ENCODE assay signal across 1 cellular context in genomic region chr20:34824026-34824860, GRCh38.
TF ChIP-seq lines count a peak whose summit lies in the region.

No MANE protein-coding gene starts in this region.

TF ChIP-seq in K562, 482 proteins besides CTCF, POLR2A, EP300 and RAD21 (continued from another document):
- peak; percentile 71; the same call in 1 of the 2 replicates for TF ChIP-seq TOE1 (IDR thresholded peaks at IDR 0.05; ENCODE audit: borderline replicate concordance)
- no peak for TF ChIP-seq TOE1 (CRISPR knock-in tag; IDR thresholded peaks at IDR 0.05; ENCODE audit: borderline replicate concordance, low read depth)
- TF ChIP-seq SP1 (CRISPR knock-in tag; IDR thresholded peaks at IDR 0.05) = peak; percentile 94
- no peak for TF ChIP-seq SMAD2 (IDR thresholded peaks at IDR 0.05; ENCODE audit: low read depth, low read length)
- TF ChIP-seq NKRF (IDR thresholded peaks at IDR 0.05; ENCODE audit: borderline replicate concordance) = 0 out of 2 replicates have a peak, but pooled peaks have one; percentile 21
- no peak for TF ChIP-seq GABPB2 (CRISPR knock-in tag; conservative IDR thresholded peaks at IDR 0.05)
- TF ChIP-seq TBP (optimal IDR thresholded peaks at IDR 0.05; ENCODE audit: low read depth, low read length) = peak; percentile 66
- peak; percentile 18; the same call in 1 of the 2 replicates for TF ChIP-seq JUND (IDR thresholded peaks at IDR 0.05; ENCODE audit: borderline replicate concordance, low read depth, low read length)
- TF ChIP-seq JUND (tag; IDR thresholded peaks at IDR 0.05; ENCODE audit: borderline replicate concordance, low read depth, low read length) = no peak
- TF ChIP-seq SIN3A (IDR thresholded peaks at IDR 0.05; ENCODE audit: borderline replicate concordance in 2 of 2, control insufficient read depth in 1 of 2, low read depth in 2 of 2, low read length in 2 of 2) = 0 out of 4 replicates have a peak, but pooled peaks of 1 of the 2 experiments have one; percentile 6
- TF ChIP-seq GTF3C2 (IDR thresholded peaks at IDR 0.05; ENCODE audit: borderline replicate concordance, extremely low read depth, insufficient read length) = no peak
- TF ChIP-seq NRF1 (conservative IDR thresholded peaks at IDR 0.05 in 1 of 2, IDR thresholded peaks at IDR 0.05 in 1 of 2) = peak in 1 of 2 experiments; percentile 15; a peak in 1 of 4 replicates
- peak; percentile 42; the same call in 1 of the 2 replicates for TF ChIP-seq TARDBP (IDR thresholded peaks at IDR 0.05)
- TF ChIP-seq ARNT (IDR thresholded peaks at IDR 0.05) = 0 out of 4 replicates have a peak, but pooled peaks have one; percentile 18 to 27
- TF ChIP-seq ZNF668 (CRISPR knock-in tag; IDR thresholded peaks at IDR 0.05) = no peak
- no peak for TF ChIP-seq CHD4 (IDR thresholded peaks at IDR 0.05; ENCODE audit: insufficient read depth, insufficient replicate concordance, low read depth, low read length, poor library complexity, severe bottlenecking)
- TF ChIP-seq AFF1 (IDR thresholded peaks at IDR 0.05; ENCODE audit: low read depth in 1 of 2, partially characterized antibody in 2 of 2) = peak in 1 of 2 experiments; percentile 17
- no peak for TF ChIP-seq GABPA (tag; conservative IDR thresholded peaks at IDR 0.05; ENCODE audit: low read depth)
- TF ChIP-seq POLR2AphosphoS5 (IDR thresholded peaks at IDR 0.05; ENCODE audit: control insufficient read depth, insufficient read depth, low read depth, low read length) = no peak
- peak; percentile 27; the same call in 1 of the 2 replicates for TF ChIP-seq FOXM1 (IDR thresholded peaks at IDR 0.05; ENCODE audit: low read depth)
- TF ChIP-seq FOXM1 (CRISPR knock-in tag; IDR thresholded peaks at IDR 0.05; ENCODE audit: low read depth) = no peak
- TF ChIP-seq FIP1L1 (IDR thresholded peaks at IDR 0.05; ENCODE audit: low read depth, low read length, poor library complexity, severe bottlenecking) = no peak
- no peak for TF ChIP-seq ZNF586 (CRISPR knock-in tag; conservative IDR thresholded peaks at IDR 0.05)
- TF ChIP-seq POLR2AphosphoS2 (IDR thresholded peaks at IDR 0.05; ENCODE audit: low read length) = no peak
- peak; percentile 50 for TF ChIP-seq ESRRA (IDR thresholded peaks at IDR 0.05; ENCODE audit: borderline replicate concordance, low read depth)
- peak; percentile 25; the same call in 1 of the 2 replicates for TF ChIP-seq NBN (IDR thresholded peaks at IDR 0.05; ENCODE audit: low read depth)
- TF ChIP-seq, protein P1, sequence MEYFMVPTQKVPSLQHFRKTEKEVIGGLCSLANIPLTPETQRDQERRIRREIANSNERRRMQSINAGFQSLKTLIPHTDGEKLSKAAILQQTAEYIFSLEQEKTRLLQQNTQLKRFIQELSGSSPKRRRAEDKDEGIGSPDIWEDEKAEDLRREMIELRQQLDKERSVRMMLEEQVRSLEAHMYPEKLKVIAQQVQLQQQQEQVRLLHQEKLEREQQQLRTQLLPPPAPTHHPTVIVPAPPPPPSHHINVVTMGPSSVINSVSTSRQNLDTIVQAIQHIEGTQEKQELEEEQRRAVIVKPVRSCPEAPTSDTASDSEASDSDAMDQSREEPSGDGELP (CRISPR knock-in tag; IDR thresholded peaks at IDR 0.05; ENCODE audit: borderline replicate concordance) = 0 out of 2 replicates have a peak, but pooled peaks have one; percentile 14
- TF ChIP-seq RFX5 (IDR thresholded peaks at IDR 0.05; ENCODE audit: low read depth, low read length) = no peak
- TF ChIP-seq, protein P2, sequence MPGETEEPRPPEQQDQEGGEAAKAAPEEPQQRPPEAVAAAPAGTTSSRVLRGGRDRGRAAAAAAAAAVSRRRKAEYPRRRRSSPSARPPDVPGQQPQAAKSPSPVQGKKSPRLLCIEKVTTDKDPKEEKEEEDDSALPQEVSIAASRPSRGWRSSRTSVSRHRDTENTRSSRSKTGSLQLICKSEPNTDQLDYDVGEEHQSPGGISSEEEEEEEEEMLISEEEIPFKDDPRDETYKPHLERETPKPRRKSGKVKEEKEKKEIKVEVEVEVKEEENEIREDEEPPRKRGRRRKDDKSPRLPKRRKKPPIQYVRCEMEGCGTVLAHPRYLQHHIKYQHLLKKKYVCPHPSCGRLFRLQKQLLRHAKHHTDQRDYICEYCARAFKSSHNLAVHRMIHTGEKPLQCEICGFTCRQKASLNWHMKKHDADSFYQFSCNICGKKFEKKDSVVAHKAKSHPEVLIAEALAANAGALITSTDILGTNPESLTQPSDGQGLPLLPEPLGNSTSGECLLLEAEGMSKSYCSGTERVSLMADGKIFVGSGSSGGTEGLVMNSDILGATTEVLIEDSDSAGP (CRISPR knock-in tag; IDR thresholded peaks at IDR 0.05) = peak; percentile 97
- no peak for TF ChIP-seq HMG20B (CRISPR knock-in tag; IDR thresholded peaks at IDR 0.05)
- TF ChIP-seq PHB2 (IDR thresholded peaks at IDR 0.05; ENCODE audit: low read depth) = no peak
- TF ChIP-seq LEF1 (IDR thresholded peaks at IDR 0.05) = peak; percentile 52; the same call in 1 of the 2 replicates
- no peak for TF ChIP-seq KLF13 (tag; IDR thresholded peaks at IDR 0.05; ENCODE audit: borderline replicate concordance, low read depth)
- TF ChIP-seq FOSL1 (tag; conservative IDR thresholded peaks at IDR 0.05) = no peak
- TF ChIP-seq ZBTB1 (CRISPR knock-in tag; IDR thresholded peaks at IDR 0.05; ENCODE audit: borderline replicate concordance, low read depth) = no peak
- peak; percentile 28; the same call in 1 of the 2 replicates for TF ChIP-seq NFE2 (IDR thresholded peaks at IDR 0.05; ENCODE audit: low read depth)
- peak; percentile 12; the same call in 1 of the 2 replicates for TF ChIP-seq NR1H2 (CRISPR knock-in tag; IDR thresholded peaks at IDR 0.05)
- 0 out of 2 replicates have a peak, but pooled peaks have one; percentile 33 for TF ChIP-seq ZNF830 (CRISPR knock-in tag; IDR thresholded peaks at IDR 0.05)
- TF ChIP-seq RAD51 (IDR thresholded peaks at IDR 0.05; ENCODE audit: borderline replicate concordance, low read depth) = no peak
- no peak for TF ChIP-seq YY1 (IDR thresholded peaks at IDR 0.05; ENCODE audit: borderline replicate concordance in 1 of 3, control insufficient read depth in 1 of 3, extremely low read depth in 1 of 3, insufficient read depth in 3 of 3, insufficient read length in 1 of 3, insufficient replicate concordance in 2 of 3, low read depth in 1 of 3, low read length in 2 of 3)
- TF ChIP-seq MNT (conservative IDR thresholded peaks at IDR 0.05) = peak in 1 of 2 experiments; percentile 18; a peak in 2 of 4 replicates
- TF ChIP-seq, protein P3, sequence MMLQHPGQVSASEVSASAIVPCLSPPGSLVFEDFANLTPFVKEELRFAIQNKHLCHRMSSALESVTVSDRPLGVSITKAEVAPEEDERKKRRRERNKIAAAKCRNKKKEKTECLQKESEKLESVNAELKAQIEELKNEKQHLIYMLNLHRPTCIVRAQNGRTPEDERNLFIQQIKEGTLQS (IDR thresholded peaks at IDR 0.05) = no peak
- TF ChIP-seq, protein P3 (CRISPR knock-in tag; conservative IDR thresholded peaks at IDR 0.05) = 0 out of 2 replicates have a peak, but pooled peaks have one; percentile 38
- no peak for TF ChIP-seq NR4A1 (CRISPR knock-in tag; IDR thresholded peaks at IDR 0.05)
- TF ChIP-seq NR4A1 (tag; IDR thresholded peaks at IDR 0.05) = no peak
- TF ChIP-seq HCFC1 (IDR thresholded peaks at IDR 0.05; ENCODE audit: low read depth, low read length) = peak; percentile 11; the same call in 1 of the 2 replicates
- no peak for TF ChIP-seq CREBBP (IDR thresholded peaks at IDR 0.05; ENCODE audit: low read depth, low read length)
- TF ChIP-seq, protein P4, sequence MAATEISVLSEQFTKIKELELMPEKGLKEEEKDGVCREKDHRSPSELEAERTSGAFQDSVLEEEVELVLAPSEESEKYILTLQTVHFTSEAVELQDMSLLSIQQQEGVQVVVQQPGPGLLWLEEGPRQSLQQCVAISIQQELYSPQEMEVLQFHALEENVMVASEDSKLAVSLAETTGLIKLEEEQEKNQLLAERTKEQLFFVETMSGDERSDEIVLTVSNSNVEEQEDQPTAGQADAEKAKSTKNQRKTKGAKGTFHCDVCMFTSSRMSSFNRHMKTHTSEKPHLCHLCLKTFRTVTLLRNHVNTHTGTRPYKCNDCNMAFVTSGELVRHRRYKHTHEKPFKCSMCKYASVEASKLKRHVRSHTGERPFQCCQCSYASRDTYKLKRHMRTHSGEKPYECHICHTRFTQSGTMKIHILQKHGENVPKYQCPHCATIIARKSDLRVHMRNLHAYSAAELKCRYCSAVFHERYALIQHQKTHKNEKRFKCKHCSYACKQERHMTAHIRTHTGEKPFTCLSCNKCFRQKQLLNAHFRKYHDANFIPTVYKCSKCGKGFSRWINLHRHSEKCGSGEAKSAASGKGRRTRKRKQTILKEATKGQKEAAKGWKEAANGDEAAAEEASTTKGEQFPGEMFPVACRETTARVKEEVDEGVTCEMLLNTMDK (IDR thresholded peaks at IDR 0.05; ENCODE audit: borderline replicate concordance, insufficient read depth, low read depth, low read length, poor library complexity, severe bottlenecking) = no peak
- TF ChIP-seq CBFB (CRISPR knock-in tag; IDR thresholded peaks at IDR 0.05) = no peak
- 0 out of 2 replicates have a peak, but pooled peaks have one; percentile 41 for TF ChIP-seq ATF7 (IDR thresholded peaks at IDR 0.05)
TF ChIP-seq in K562: peak in this region for 25.
